In genomic region chr1:42846257-42847110, GRCh38 we compare ENCODE assay signal across 8 cellular contexts. TPM values are rescaled to one million over a fixed set of nuclear protein-coding genes. Genes with fewer than 3 reads are reported as not detected.
A peak's percentile ranks its signal among the peaks of the same experiment; 100 is the strongest.
DNase-seq lines count a peak whose midpoint lies in the region; ATAC-seq and TF ChIP-seq lines count a peak whose summit lies in the region.

TSS of gene ZNF691 (plus strand) at chr1:42846613. CDS start at chr1:42849659, 3,046 bp downstream.

- peak; percentile 38 for TF ChIP-seq POLR2A in esophagus muscularis mucosa (IDR thresholded peaks at IDR 0.05; ENCODE audit: low read depth)

- peak within 1 kb of the TSS; percentile 95 for H3K4me3 Mint-ChIP-seq in activated T-cell treated with anti-CD3 and anti-CD28 coated beads, Interleukin-2, amount 50 U/mL, for 4 hours

- H3K4me3 ChIP-seq in Jurkat, Clone E6-1 (ENCODE audit: low read length), result peak within 1 kb of the TSS; percentile 69
- H3K4me3 ChIP-seq in esophagus muscularis mucosa, result peak within 1 kb of the TSS; percentile 68 to 97 (median 82)
- peak within 1 kb of the TSS; percentile 87 to 91 for H3K4me3 ChIP-seq in muscle layer of duodenum (ENCODE audit: low read depth in 1 of 2, low read length in 2 of 2)

- peak; percentile 36 to 58 (median 55) for TF ChIP-seq CTCF in esophagus muscularis mucosa (IDR thresholded peaks at IDR 0.05)

- peaks cover 36% of the 10 kb centered on the region for H3K4me1 Mint-ChIP-seq in activated T-cell treated with anti-CD3 and anti-CD28 coated beads, Interleukin-2, amount 50 U/mL, for 4 hours (ENCODE audit: low read depth)

- ATAC-seq in GM21619 (IDR thresholded peaks at IDR 0.05; ENCODE audit: unreplicated experiment), result peak; percentile 90
- peak; percentile 97 to 98 for ATAC-seq in activated T-cell treated with anti-CD3 and anti-CD28 coated beads, Interleukin-2, amount 50 U/mL, for 4 hours

- intact Hi-C loops in esophagus muscularis mucosa (cut with DNase I), result loop anchor here (2.0 to 10.0 kb wide), 3 partner anchors 30 to 192 kb away; partner anchors contain the start of genes C1orf50, ERMAP, P3H1 and PPIH

- DNase-seq in DMS79 (lab: John Stamatoyannopoulos, UW) (peak; percentile 94), esophagus muscularis mucosa (ENCODE audit: extremely low spot score) (peak; percentile 99)
- peak; percentile 97 for DNase-seq in Jurkat, Clone E6-1 (ENCODE audit: low read depth, low spot score)
- peak; percentile 81 for DNase-seq in activated T-cell treated with anti-CD3 and anti-CD28 coated beads, Interleukin-2, amount 50 U/mL, for 4 hours
- DNase-seq in stimulated activated CD8-positive, alpha-beta memory T cell treated with anti-CD3 and anti-CD28 coated beads, Interleukin-7, amount 100 ng/mL, for 4 hours (ENCODE audit: low read depth in 2 of 2), result peak; percentile 81 to 82

- H3K27me3 Mint-ChIP-seq in activated T-cell treated with anti-CD3 and anti-CD28 coated beads, Interleukin-2, amount 50 U/mL, for 4 hours (ENCODE audit: low read depth), result no peaks in the 10 kb centered on the region

- no peaks in the 10 kb centered on the region for H3K9me3 Mint-ChIP-seq in activated T-cell treated with anti-CD3 and anti-CD28 coated beads, Interleukin-2, amount 50 U/mL, for 4 hours

- peaks cover 23% of the 10 kb centered on the region for H3K36me3 Mint-ChIP-seq in activated T-cell treated with anti-CD3 and anti-CD28 coated beads, Interleukin-2, amount 50 U/mL, for 4 hours (ENCODE audit: insufficient read depth)

- no peaks in the 10 kb centered on the region for H3K27me3 ChIP-seq in esophagus muscularis mucosa
- H3K27me3 ChIP-seq in muscle layer of duodenum (ENCODE audit: low read depth, low read length), result no peaks in the 10 kb centered on the region

- H3K36me3 ChIP-seq in esophagus muscularis mucosa (peaks cover 5 to 42% (median 22%) of the 10 kb centered on the region in 4 donors), muscle layer of duodenum (ENCODE audit: control insufficient read depth in 1 of 2, insufficient read depth in 2 of 2, low read length in 2 of 2) (peaks cover 4 to 32% of the 10 kb centered on the region in 2 donors)

- H3K27ac ChIP-seq in esophagus muscularis mucosa (replicated peaks in 1 of 4) (peak within 1 kb of the TSS; percentile 74 to 84 (median 82)), muscle layer of duodenum (ENCODE audit: low read length) (peak within 1 kb of the TSS; percentile 42)

- H3K4me1 ChIP-seq in esophagus muscularis mucosa (peaks cover 15 to 24% (median 18%) of the 10 kb centered on the region in 4 donors), muscle layer of duodenum (ENCODE audit: control insufficient read depth in 1 of 2, insufficient read depth in 2 of 2, low read length in 2 of 2) (peaks cover 5 to 9% of the 10 kb centered on the region in 2 donors)

- no peaks in the 10 kb centered on the region for H3K9me3 ChIP-seq in esophagus muscularis mucosa
- peaks cover 0 to 5% of the 10 kb centered on the region in 2 donors for H3K9me3 ChIP-seq in muscle layer of duodenum (ENCODE audit: control insufficient read depth in 1 of 2, low read length in 2 of 2)

- TF ChIP-seq EP300 in esophagus muscularis mucosa (IDR thresholded peaks at IDR 0.05), result no peak

- 2% methylated on average over 45 of the region's 50 CpGs for WGBS in esophagus muscularis mucosa

TF ChIP-seq in PFSK-1, 5 proteins besides CTCF, POLR2A, EP300 and RAD21:
- peak; percentile 59; the same call in 1 of the 2 replicates for TF ChIP-seq TAF1 (IDR thresholded peaks at IDR 0.05; ENCODE audit: borderline replicate concordance, insufficient read depth, low read length)
- TF ChIP-seq REST (IDR thresholded peaks at IDR 0.05; ENCODE audit: insufficient read depth in 1 of 2, low read depth in 2 of 2, low read length in 2 of 2), result 0 out of 4 replicates have a peak, but pooled peaks of 1 of the 2 experiments have one; percentile 5
- no peak for TF ChIP-seq FOXP2 (optimal IDR thresholded peaks at IDR 0.05; ENCODE audit: borderline replicate concordance, extremely low read depth, extremely low read length, insufficient read depth)
- peak; percentile 87 for TF ChIP-seq POLR2AphosphoS5 (IDR thresholded peaks at IDR 0.05; ENCODE audit: low read depth, low read length)
- no peak for TF ChIP-seq SIN3A (IDR thresholded peaks at IDR 0.05; ENCODE audit: borderline replicate concordance, insufficient read depth, low read length)

RNA-seq across cellular contexts. Expression of gene ZNF691, which starts in this region (rescaled TPM):
- polyA plus RNA-seq in Jurkat, Clone E6-1 (2012; ENCODE audit: insufficient read depth, insufficient read length), result 25.4 TPM
- 11.0 TPM for polyA plus RNA-seq in PFSK-1 (2012; ENCODE audit: insufficient read length, low read depth)
- total RNA-seq in activated T-cell treated with anti-CD3 and anti-CD28 coated beads, Interleukin-2, amount 50 U/mL, for 4 hours, result 1 to 10 TPM; 5.5 to 6.5 (median 5.9) TPM
- 10 to 100 TPM in 3 of 4 donors, 1 to 10 TPM in 1; 10.0 to 14.2 (median 12.7) TPM for total RNA-seq in esophagus muscularis mucosa

Comparison
In these comparisons a context has a peak if more than half of its experiments do, and no peak if none do; other contexts are left out.
1. Peak in every context shown above with its lines: DNase-seq, ATAC-seq, H3K4me3 ChIP-seq and H3K27ac ChIP-seq.